ENCODE assay signal across 38 cellular contexts in genomic region chr16:12176051-12176450, GRCh38.
"Had no signal": no experiment of that assay in that cellular context is flagged by ENCODE, and none has a peak within 500 bp of the region (broad histone marks: within the 10 kb centered on the region; RNA-seq: fewer than 3 reads in every experiment).

No MANE protein-coding gene starts in this region.

- H3K36me3 Mint-ChIP-seq: activated CD8-positive, alpha-beta memory T cell treated with anti-CD3 and anti-CD28 coated beads, Interleukin-2, amount 10 ng/mL, durations not matched to agents 7 days and 5 days; activated naive CD4-positive, alpha-beta T cell treated with anti-CD3 and anti-CD28 coated beads, Interleukin-2, amount 10 ng/mL, durations not matched to agents 7 days and 5 days; brain had no signal

- H3K27me3 ChIP-seq: ascending aorta, cardiac muscle cell, Peyer's patch had no signal

- ATAC-seq: activated CD8-positive, alpha-beta memory T cell treated with anti-CD3 and anti-CD28 coated beads, Interleukin-2, amount 10 ng/mL, durations not matched to agents 7 days and 5 days; activated naive CD8-positive, alpha-beta T cell treated with anti-CD3 and anti-CD28 coated beads, Interleukin-2, amount 50 U/mL, for 24 hours; PC-3; SK-N-SH treated with all-trans-retinoic acid at 6 μM for 48 hours; T-cell had no signal

- H3K36me3 ChIP-seq: ascending aorta, cardiac muscle cell, Peyer's patch had no signal

- H3K27me3 Mint-ChIP-seq: activated B cell treated with CpG ODN at 0.5 μM for 24 hours; activated CD4-positive, alpha-beta memory T cell treated with anti-CD3 and anti-CD28 coated beads, Interleukin-2, amount 10 ng/mL, durations not matched to agents 7 days and 5 days; activated CD8-positive, alpha-beta memory T cell treated with anti-CD3 and anti-CD28 coated beads, Interleukin-2, amount 10 ng/mL, durations not matched to agents 7 days and 5 days; activated naive CD4-positive, alpha-beta T cell treated with anti-CD3 and anti-CD28 coated beads, Interleukin-2, amount 10 ng/mL, durations not matched to agents 7 days and 5 days; activated naive CD8-positive, alpha-beta T cell; activated naive CD8-positive, alpha-beta T cell treated with anti-CD3 and anti-CD28 coated beads, Interleukin-2, amount 50 U/mL, for 24 hours; central memory CD8-positive, alpha-beta T cell; T-cell had no signal

- H3K4me3 ChIP-seq: ascending aorta, cardiac muscle cell, Peyer's patch had no signal

- H3K27ac ChIP-seq: ascending aorta, cardiac muscle cell, KMS-11, Peyer's patch, VCaP had no signal

- H3K4me1 Mint-ChIP-seq: activated CD4-positive, alpha-beta memory T cell treated with anti-CD3 and anti-CD28 coated beads, Interleukin-2, amount 10 ng/mL, durations not matched to agents 7 days and 5 days; activated CD8-positive, alpha-beta memory T cell treated with anti-CD3 and anti-CD28 coated beads, Interleukin-2, amount 10 ng/mL, durations not matched to agents 7 days and 5 days; activated naive CD4-positive, alpha-beta T cell treated with anti-CD3 and anti-CD28 coated beads, Interleukin-2, amount 10 ng/mL, durations not matched to agents 7 days and 5 days; activated naive CD8-positive, alpha-beta T cell treated with anti-CD3 and anti-CD28 coated beads, Interleukin-2, amount 50 U/mL, for 24 hours had no signal

- H3K4me1 ChIP-seq: ascending aorta had no signal

- H3K9me3 Mint-ChIP-seq: activated B cell treated with CpG ODN at 0.5 μM for 24 hours; activated CD4-positive, alpha-beta memory T cell treated with anti-CD3 and anti-CD28 coated beads, Interleukin-2, amount 10 ng/mL, durations not matched to agents 7 days and 5 days; activated naive CD4-positive, alpha-beta T cell treated with anti-CD3 and anti-CD28 coated beads, Interleukin-2, amount 10 ng/mL, durations not matched to agents 7 days and 5 days; activated naive CD8-positive, alpha-beta T cell treated with anti-CD3 and anti-CD28 coated beads, Interleukin-2, amount 50 U/mL, for 24 hours; central memory CD8-positive, alpha-beta T cell; T-cell had no signal

- H3K27ac Mint-ChIP-seq: activated CD4-positive, alpha-beta memory T cell treated with anti-CD3 and anti-CD28 coated beads, Interleukin-2, amount 10 ng/mL, durations not matched to agents 7 days and 5 days; activated CD8-positive, alpha-beta memory T cell treated with anti-CD3 and anti-CD28 coated beads, Interleukin-2, amount 10 ng/mL, durations not matched to agents 7 days and 5 days; activated naive CD4-positive, alpha-beta T cell treated with anti-CD3 and anti-CD28 coated beads, Interleukin-2, amount 10 ng/mL, durations not matched to agents 7 days and 5 days; activated naive CD8-positive, alpha-beta T cell; activated naive CD8-positive, alpha-beta T cell treated with anti-CD3 and anti-CD28 coated beads, Interleukin-2, amount 50 U/mL, for 24 hours; brain; T-cell had no signal

- H3K4me3 Mint-ChIP-seq: activated B cell treated with CpG ODN at 0.5 μM for 24 hours; activated CD4-positive, alpha-beta memory T cell treated with anti-CD3 and anti-CD28 coated beads, Interleukin-2, amount 10 ng/mL, durations not matched to agents 7 days and 5 days; activated CD8-positive, alpha-beta memory T cell treated with anti-CD3 and anti-CD28 coated beads, Interleukin-2, amount 10 ng/mL, durations not matched to agents 7 days and 5 days; activated naive CD4-positive, alpha-beta T cell treated with anti-CD3 and anti-CD28 coated beads, Interleukin-2, amount 10 ng/mL, durations not matched to agents 7 days and 5 days; activated naive CD8-positive, alpha-beta T cell; activated naive CD8-positive, alpha-beta T cell treated with anti-CD3 and anti-CD28 coated beads, Interleukin-2, amount 50 U/mL, for 24 hours; brain; central memory CD8-positive, alpha-beta T cell; T-cell had no signal

- H3K9me3 ChIP-seq: ascending aorta, Peyer's patch had no signal

- DNase-seq: activated B cell treated with CpG ODN at 0.5 μM for 24 hours; activated CD4-positive, alpha-beta memory T cell treated with anti-CD3 and anti-CD28 coated beads, Interleukin-2, amount 10 ng/mL, durations not matched to agents 7 days and 5 days; activated CD4-positive, alpha-beta T cell treated with anti-CD3 and anti-CD28 coated beads for 4 hours; activated CD4-positive, CD25-positive, alpha-beta regulatory T cell treated with anti-CD3 and anti-CD28 coated beads, Interleukin-2, amount 50 U/mL, for 72 hours; activated CD8-positive, alpha-beta memory T cell treated with anti-CD3 and anti-CD28 coated beads for 24 hours; activated CD8-positive, alpha-beta memory T cell treated with anti-CD3 and anti-CD28 coated beads, Interleukin-2, amount 10 ng/mL, durations not matched to agents 7 days and 5 days; activated CD8-positive, alpha-beta memory T cell treated with anti-CD3 and anti-CD28 coated beads, Interleukin-2, amount 50 U/mL, for 48 hours; activated effector memory CD4-positive, alpha-beta T cell treated with Interleukin-2 at 50 U/mL for 16 hours; activated naive CD4-positive, alpha-beta T cell treated with anti-CD3 and anti-CD28 coated beads, Interleukin-2, amount 10 ng/mL, durations not matched to agents 7 days and 5 days; activated naive CD8-positive, alpha-beta T cell treated with anti-CD3 and anti-CD28 coated beads, Interleukin-2, amount 50 U/mL, for 24 hours; activated T-cell treated with anti-CD3 and anti-CD28 coated beads, Interleukin-2, amount 50 U/mL, for 48 hours; amygdala; NCI-H1092 treated with DMSO at 0.1 percent for 48 hours; NCI-H1417; NCI-H146; NCI-H187; NCI-H2029 treated with DMSO at 0.1 percent for 48 hours; NCI-H2107; NCI-H2171; NCI-H510A; NCI-H526; NCI-H748 treated with DMSO at 0.1 percent for 48 hours; NK-92 treated with Interleukin-12 subunit alpha and Interleukin-12 subunit beta, amount 100 ng/mL, for 24 hours; PC-3; Peyer's patch; RPMI8226; SIG-M5; T-cell; T-helper 2 cell; T-helper 9 cell had no signal
